26 cellular contexts compared by ENCODE assay signal in the genomic region with DNA sequence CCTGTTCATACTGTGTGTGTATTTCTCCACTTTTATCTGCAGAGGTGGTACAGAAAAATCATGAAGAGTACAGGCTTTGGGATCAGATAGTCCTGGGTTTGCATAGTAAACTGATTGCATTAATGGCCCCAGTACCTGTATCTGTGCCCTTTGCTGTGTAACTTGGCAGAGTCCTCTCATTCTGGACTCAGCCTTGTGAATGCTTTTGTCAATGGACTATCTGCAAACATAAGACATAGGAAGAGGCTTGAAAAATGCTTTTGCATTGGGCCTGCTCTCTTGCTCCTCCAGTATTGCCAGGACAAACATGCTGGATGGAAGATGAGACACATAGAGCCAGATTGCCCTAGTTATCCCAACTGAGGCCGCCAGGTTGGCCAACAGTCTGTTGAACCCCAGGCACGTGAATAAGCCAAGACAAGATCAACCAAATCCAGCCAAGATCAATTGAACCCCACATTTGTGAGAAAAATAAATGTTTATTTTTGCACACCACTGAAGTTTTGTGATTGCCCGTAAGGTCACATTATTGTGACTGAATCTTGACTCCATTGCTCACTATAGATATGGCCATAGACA. TPM values are rescaled to one million over a fixed set of nuclear protein-coding genes. Genes with fewer than 3 reads are reported as not detected.
"Had no signal": no experiment of that assay in that cellular context is flagged by ENCODE, and none has a peak within 500 bp of the region (broad histone marks: within the 10 kb centered on the region; RNA-seq: fewer than 3 reads in every experiment).

No MANE protein-coding gene starts in this region.

- H3K4me3 ChIP-seq: coronary artery, dorsolateral prefrontal cortex, esophagus muscularis mucosa, gastrocnemius medialis, heart right ventricle, left ventricle myocardium inferior, lower lobe of right lung, mucosa of descending colon had no signal

- H3K9me3 Mint-ChIP-seq: mesothelial cell of epicardium had no signal

- H3K27me3 ChIP-seq: dorsolateral prefrontal cortex, esophagus muscularis mucosa, foreskin keratinocyte, gastrocnemius medialis, heart right ventricle had no signal

- H3K27ac Mint-ChIP-seq: mesothelial cell of epicardium had no signal

- H3K36me3 ChIP-seq: esophagus muscularis mucosa, gastrocnemius medialis, heart right ventricle, left ventricle myocardium inferior, lower lobe of right lung had no signal

- DNase-seq: dermis blood vessel endothelial cell; dorsolateral prefrontal cortex; effector CD4-positive, alpha-beta T cell; effector memory CD4-positive, alpha-beta T cell; foreskin keratinocyte; gastrocnemius medialis; glutamatergic neuron; head of caudate nucleus; heart right ventricle; hippocampal formation; left cardiac atrium; left ventricle myocardium inferior; lower lobe of right lung; mesenchymal stem cell; mucosa of descending colon had no signal

- ATAC-seq: foreskin keratinocyte, gastrocnemius medialis, heart right ventricle, left cardiac atrium, lower lobe of right lung, mucosa of descending colon had no signal

- FAIRE-seq: colon, endothelial cell of umbilical vein, islet of Langerhans, keratinocyte had no signal

- H3K9me3 ChIP-seq: esophagus muscularis mucosa, gastrocnemius medialis, heart right ventricle, left ventricle myocardium inferior, lower lobe of right lung, mucosa of descending colon had no signal

- H3K36me3 Mint-ChIP-seq: mesothelial cell of epicardium had no signal

- H3K27ac ChIP-seq: coronary artery, dorsolateral prefrontal cortex, esophagus muscularis mucosa, foreskin keratinocyte, gastrocnemius medialis, heart right ventricle, left ventricle myocardium inferior, lower lobe of right lung had no signal

- H3K4me1 ChIP-seq: esophagus muscularis mucosa, foreskin keratinocyte, gastrocnemius medialis, lower lobe of right lung had no signal

RNA-seq across cellular contexts. Expression of gene ADCY10, which starts 37.2 kb away (rescaled TPM):
- total RNA-seq: endothelial cell of umbilical vein, epithelial cell of proximal tubule, kidney epithelial cell, lung microvascular endothelial cell, myocyte had no signal
- polyA plus RNA-seq: endothelial cell of umbilical vein had no signal
